Comparison of ENCODE assay signal across 9 cellular contexts in the genomic region with DNA sequence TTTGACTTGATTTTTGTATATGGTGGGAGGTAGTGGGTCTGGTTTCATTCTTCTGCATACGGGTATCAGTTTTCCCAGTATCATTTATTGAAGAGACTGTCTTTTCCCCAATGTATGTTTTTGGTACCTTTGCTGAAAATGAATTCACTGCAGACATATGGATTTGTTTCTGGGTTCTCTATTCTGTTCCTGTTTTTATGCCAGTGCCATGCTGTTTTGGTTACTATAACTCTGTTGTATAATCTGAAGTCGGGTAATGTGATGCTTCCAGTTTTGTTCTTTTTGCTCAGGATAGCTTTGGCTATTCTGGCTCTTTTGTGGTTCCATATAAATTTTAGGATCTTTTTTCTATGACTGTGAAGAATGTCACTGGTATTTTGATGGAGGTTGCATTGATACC. TPM values are rescaled to one million over a fixed set of nuclear protein-coding genes. Genes with fewer than 3 reads are reported as not detected.
DNase-seq lines count a peak whose midpoint lies in the region; ATAC-seq and TF ChIP-seq lines count a peak whose summit lies in the region.
"Had no signal": no experiment of that assay in that cellular context is flagged by ENCODE, and none has a peak within 500 bp of the region (broad histone marks: within the 10 kb centered on the region; RNA-seq: fewer than 3 reads in every experiment).

No MANE protein-coding gene starts in this region.

- no peaks in the 10 kb centered on the region for H3K9me3 ChIP-seq in muscle layer of colon (ENCODE audit: low read length)

- peak overlapping the region; percentile 75 for H3K27ac ChIP-seq in muscle layer of colon (ENCODE audit: low read depth, low read length)

- CTCF ChIA-PET in MCF 10A (lab: Yijun Ruan, JAX) = interaction anchor here (1.0 to 1.4 kb wide), 2 partner anchors 15 to 70 kb away, joined by 4 to 5 read pairs; no protein-coding TSS in a partner anchor

- H3K36me3 ChIP-seq in muscle layer of colon (ENCODE audit: insufficient read depth, low read length) = peaks cover 16% of the 10 kb centered on the region

- POLR2A ChIA-PET in MCF 10A (lab: Yijun Ruan, JAX) = interaction anchor here (0.8 to 4.4 kb wide), 8 partner anchors 8 to 246 kb away, joined by 3 to 44 read pairs (median 6); a partner anchor contains a TSS

- no TSS peak for BruUV-seq in MCF 10A (replicated peaks; lab: Mats Ljungman, UMichigan)

- DNase-seq in stimulated activated naive CD8-positive, alpha-beta T cell treated with anti-CD3 and anti-CD28 coated beads, Interleukin-15, Interleukin-2, amounts not matched to agents 100 U/mL and 50 U/mL, for 24 hours = no peak
- DNase-seq in MCF 10A (ENCODE audit: unreplicated experiment) (no peak), retina (no peak), HuH-7.5 (ENCODE audit: low spot score) (no peak)

- peak overlapping the region; percentile 91 for H3K9ac ChIP-seq in muscle layer of colon (ENCODE audit: low read length)

- intact Hi-C loops in MCF 10A (cut with micrococcal nuclease) = no loop called here

- H3K27ac Mint-ChIP-seq in stimulated activated naive CD8-positive, alpha-beta T cell treated with anti-CD3 and anti-CD28 coated beads, Interleukin-15, Interleukin-2, amounts not matched to agents 100 ng/mL and 50 ng/mL, for 24 hours = peak overlapping the region; percentile 99
- peak overlapping the region; percentile 99 for H3K27ac Mint-ChIP-seq in MCF 10A (ENCODE audit: low read depth, unreplicated experiment)

- no peak for ATAC-seq in stimulated activated naive CD8-positive, alpha-beta T cell treated with anti-CD3 and anti-CD28 coated beads, Interleukin-15, Interleukin-2, amounts not matched to agents 100 U/mL and 50 U/mL, for 24 hours
- ATAC-seq in HG03342 (IDR thresholded peaks at IDR 0.05; ENCODE audit: unreplicated experiment) = no peak
- ATAC-seq in GM21390 (IDR thresholded peaks at IDR 0.05; ENCODE audit: unreplicated experiment) = no peak

- H3K4me3 Mint-ChIP-seq in stimulated activated naive CD8-positive, alpha-beta T cell treated with anti-CD3 and anti-CD28 coated beads, Interleukin-15, Interleukin-2, amounts not matched to agents 100 ng/mL and 50 ng/mL, for 24 hours = peak overlapping the region; percentile 99
- peak overlapping the region; percentile 92 for H3K4me3 Mint-ChIP-seq in MCF 10A (ENCODE audit: unreplicated experiment)

- H3K27me3 Mint-ChIP-seq in stimulated activated naive CD8-positive, alpha-beta T cell treated with anti-CD3 and anti-CD28 coated beads, Interleukin-15, Interleukin-2, amounts not matched to agents 100 ng/mL and 50 ng/mL, for 24 hours = no peaks in the 10 kb centered on the region
- no peaks in the 10 kb centered on the region for H3K27me3 Mint-ChIP-seq in MCF 10A (ENCODE audit: insufficient read depth, unreplicated experiment)

- peaks cover 48% of the 10 kb centered on the region for H3K4me1 Mint-ChIP-seq in stimulated activated naive CD8-positive, alpha-beta T cell treated with anti-CD3 and anti-CD28 coated beads, Interleukin-15, Interleukin-2, amounts not matched to agents 100 ng/mL and 50 ng/mL, for 24 hours (ENCODE audit: low read depth)
- H3K4me1 Mint-ChIP-seq in MCF 10A (ENCODE audit: insufficient read depth, unreplicated experiment) = peaks cover 27% of the 10 kb centered on the region

- peak overlapping the region; percentile 82 to 93 for H3K4me3 ChIP-seq in muscle layer of colon (ENCODE audit: low read depth in 1 of 2, low read length in 2 of 2)

- no peak for TF ChIP-seq CTCF in MCF 10A (IDR thresholded peaks at IDR 0.05; ENCODE audit: unreplicated experiment)

- peaks cover 24% of the 10 kb centered on the region for H3K4me1 ChIP-seq in muscle layer of colon (ENCODE audit: insufficient read depth, low read length)

- no peaks in the 10 kb centered on the region for H3K9me3 Mint-ChIP-seq in stimulated activated naive CD8-positive, alpha-beta T cell treated with anti-CD3 and anti-CD28 coated beads, Interleukin-15, Interleukin-2, amounts not matched to agents 100 ng/mL and 50 ng/mL, for 24 hours
- no peaks in the 10 kb centered on the region for H3K9me3 Mint-ChIP-seq in MCF 10A (ENCODE audit: unreplicated experiment)

- H3K36me3 Mint-ChIP-seq in stimulated activated naive CD8-positive, alpha-beta T cell treated with anti-CD3 and anti-CD28 coated beads, Interleukin-15, Interleukin-2, amounts not matched to agents 100 ng/mL and 50 ng/mL, for 24 hours (ENCODE audit: low read depth) = peaks cover 40% of the 10 kb centered on the region
- peaks cover 25% of the 10 kb centered on the region for H3K36me3 Mint-ChIP-seq in MCF 10A (ENCODE audit: insufficient read depth, unreplicated experiment)

- H3K27me3 ChIP-seq in muscle layer of colon (ENCODE audit: control insufficient read depth in 1 of 2, insufficient read depth in 2 of 2, low read length in 2 of 2) = no peaks in the 10 kb centered on the region

RNA-seq across cellular contexts. Expression of a gene that starts 0.8 kb away (rescaled TPM):
- total RNA-seq in MCF 10A (2022) = 29.9 and 31.5 TPM in 2 replicates

RNA-seq across cellular contexts. Expression of a gene that starts 0.9 kb away (rescaled TPM):
- 22.8 and 27.7 TPM in 2 replicates for total RNA-seq in MCF 10A (2022)

RNA-seq across cellular contexts. Expression of a gene that starts 56.7 kb away (rescaled TPM):
- total RNA-seq in MCF 10A (2022) = 1.7 and 1.8 TPM in 2 replicates
- total RNA-seq: G401 had no signal
